ENCODE assay signal across 12 cellular contexts in the genomic region with DNA sequence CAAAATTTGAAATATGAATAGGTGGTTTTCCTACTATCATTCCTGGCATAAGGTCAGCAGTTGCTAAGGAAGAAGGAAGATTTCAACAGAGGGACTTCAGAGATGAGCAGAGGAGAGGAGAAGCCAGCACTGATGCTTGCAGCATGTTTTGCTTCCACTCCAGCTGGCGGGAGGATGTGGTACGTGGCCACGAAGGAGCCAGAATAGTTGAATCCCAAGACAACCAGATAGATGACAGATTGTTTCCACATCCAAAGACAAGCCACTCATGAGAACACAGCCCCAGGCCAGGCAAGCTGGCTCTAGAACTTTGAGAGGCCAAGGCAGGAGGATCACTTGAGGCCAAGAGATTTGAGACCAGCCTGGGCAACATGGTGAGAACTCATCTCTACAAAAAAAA. TPM values are rescaled to one million over a fixed set of nuclear protein-coding genes. Genes with fewer than 3 reads are reported as not detected.
"Had no signal": no experiment of that assay in that cellular context is flagged by ENCODE, and none has a peak within 500 bp of the region (broad histone marks: within the 10 kb centered on the region; RNA-seq: fewer than 3 reads in every experiment).

No MANE protein-coding gene starts in this region.

- ATAC-seq: esophagus mucosa had no signal

- DNase-seq: activated CD4-positive, CD25-positive, alpha-beta regulatory T cell treated with anti-CD3 and anti-CD28 coated beads, Interleukin-2, amount 50 U/mL, for 72 hours; activated CD8-positive, alpha-beta memory T cell treated with anti-CD3 and anti-CD28 coated beads, Interleukin-2, amount 50 U/mL, for 4 hours; dorsolateral prefrontal cortex; hypothalamus; stimulated activated CD4-positive, alpha-beta T cell treated with anti-CD3 and anti-CD28 coated beads, Interleukin-12 subunit alpha, Interleukin-12 subunit beta, amount 100 ng/mL, for 4 hours; stimulated activated CD4-positive, alpha-beta T cell treated with anti-CD3 and anti-CD28 coated beads, Interleukin-4, amount 100 ng/mL, for 4 hours; tibial artery; uterus had no signal

RNA-seq across cellular contexts. Expression of gene TIMD4, which starts 15.1 kb away (rescaled TPM):
- total RNA-seq: astrocyte, glomerular endothelial cell, osteoblast had no signal
